Comparison of ENCODE assay signal across 9 cellular contexts in genomic region chr4:25843340-25844097, GRCh38. TPM values are rescaled to one million over a fixed set of nuclear protein-coding genes. Genes with fewer than 3 reads are reported as not detected.
DNase-seq lines count a peak whose midpoint lies in the region; ATAC-seq and TF ChIP-seq lines count a peak whose summit lies in the region.
"Had no signal": no experiment of that assay in that cellular context is flagged by ENCODE, and none has a peak within 500 bp of the region (broad histone marks: within the 10 kb centered on the region; RNA-seq: fewer than 3 reads in every experiment).

No MANE protein-coding gene starts in this region.

- ATAC-seq in HG03025 (IDR thresholded peaks at IDR 0.05; ENCODE audit: low FRiP score, unreplicated experiment) (peak; percentile 40), GM21825 (IDR thresholded peaks at IDR 0.05; ENCODE audit: unreplicated experiment) (no peak), HG03439 (IDR thresholded peaks at IDR 0.05; ENCODE audit: unreplicated experiment) (no peak)
- ATAC-seq in natural killer cell treated with Interleukin-12 subunit alpha and Interleukin-12 subunit beta and Interleukin-15 and Interleukin-18, amount 100 ng/mL, for 72 hours = peak; percentile 61 to 64

- H3K4me3 ChIP-seq in breast epithelium = peak overlapping the region; percentile 8 to 33 (median 13)

- in situ Hi-C loops in GM13976 (cut with MboI; ENCODE audit: low sequenced_read_pairs, unreplicated experiment) = no loop called here

- H3K36me3 ChIP-seq in breast epithelium = no peaks in the 10 kb centered on the region
- H3K36me3 ChIP-seq: neutrophil had no signal

- no peaks in the 10 kb centered on the region for H3K9me3 Mint-ChIP-seq in natural killer cell treated with Interleukin-12 subunit alpha and Interleukin-12 subunit beta and Interleukin-15 and Interleukin-18, amount 100 ng/mL, for 72 hours

- no peaks in the 10 kb centered on the region for H3K27me3 ChIP-seq in breast epithelium
- H3K27me3 ChIP-seq: neutrophil had no signal

- peak overlapping the region; percentile 71 for H3K4me3 Mint-ChIP-seq in natural killer cell treated with Interleukin-12 subunit alpha and Interleukin-12 subunit beta and Interleukin-15 and Interleukin-18, amount 100 ng/mL, for 72 hours

- peak overlapping the region; percentile 73 to 87 for H3K27ac Mint-ChIP-seq in natural killer cell treated with Interleukin-12 subunit alpha and Interleukin-12 subunit beta and Interleukin-15 and Interleukin-18, amount 100 ng/mL, for 72 hours

- no peaks in the 10 kb centered on the region for H3K27me3 Mint-ChIP-seq in natural killer cell treated with Interleukin-12 subunit alpha and Interleukin-12 subunit beta and Interleukin-15 and Interleukin-18, amount 100 ng/mL, for 72 hours

- no peaks in the 10 kb centered on the region for H3K9me3 ChIP-seq in breast epithelium
- H3K9me3 ChIP-seq: neutrophil had no signal

- peak; percentile 51 for DNase-seq in GM13976 (ENCODE audit: low spot score)
- no peak for DNase-seq in breast epithelium (ENCODE audit: low spot score in 2 of 2)
- no peak for DNase-seq in natural killer cell treated with Interleukin-12 subunit alpha and Interleukin-12 subunit beta and Interleukin-15 and Interleukin-18, amount 100 ng/mL, for 72 hours (ENCODE audit: low spot score)
- DNase-seq in retina = no peak
- DNase-seq in NCI-H2196 treated with DMSO at 0.1 percent for 48 hours (lab: John Stamatoyannopoulos, UW; ENCODE audit: unreplicated experiment) = no peak

- H3K27ac ChIP-seq in breast epithelium = no peak overlapping the region
- H3K27ac ChIP-seq: neutrophil had no signal

- TF ChIP-seq CTCF in GM13976 (IDR thresholded peaks at IDR 0.05; ENCODE audit: borderline replicate concordance, control extremely low read depth, extremely low read depth, insufficient read depth, missing control alignments) = no peak
- no peak for TF ChIP-seq CTCF in breast epithelium (IDR thresholded peaks at IDR 0.05)

- intact Hi-C loops in breast epithelium (cut with DNase I; ENCODE audit: low total_unique reads) = no loop called here

- H3K4me1 ChIP-seq in breast epithelium = no peaks in the 10 kb centered on the region

- H3K36me3 Mint-ChIP-seq in natural killer cell treated with Interleukin-12 subunit alpha and Interleukin-12 subunit beta and Interleukin-15 and Interleukin-18, amount 100 ng/mL, for 72 hours = peaks cover 10% of the 10 kb centered on the region

- TF ChIP-seq POLR2A in breast epithelium (IDR thresholded peaks at IDR 0.05) = no peak

- peaks cover 27 to 31% of the 10 kb centered on the region in 2 donors for H3K4me1 Mint-ChIP-seq in natural killer cell treated with Interleukin-12 subunit alpha and Interleukin-12 subunit beta and Interleukin-15 and Interleukin-18, amount 100 ng/mL, for 72 hours (ENCODE audit: low read depth in 2 of 2)

RNA-seq across cellular contexts. Expression of gene SEL1L3, which starts 19.3 kb away (rescaled TPM):
- total RNA-seq in breast epithelium = 10 to 100 TPM; 10.7 to 15.5 (median 14.7) TPM
- total RNA-seq in natural killer cell treated with Interleukin-12 subunit alpha and Interleukin-12 subunit beta and Interleukin-15 and Interleukin-18, amount 100 ng/mL, for 72 hours = 10 to 100 TPM; 35.0 to 54.4 TPM

Comparison
In these comparisons a context has a peak if more than half of its experiments do, and no peak if none do; other contexts are left out.
1. ATAC-seq: peak in HG03025 (single experiment) and natural killer cell treated with Interleukin-12 subunit alpha and Interleukin-12 subunit beta and Interleukin-15 and Interleukin-18, amount 100 ng/mL, for 72 hours (2 of 2); none in GM21825 (single experiment) and HG03439 (single experiment).